Comparison of ENCODE assay signal across 20 cellular contexts in the genomic region with DNA sequence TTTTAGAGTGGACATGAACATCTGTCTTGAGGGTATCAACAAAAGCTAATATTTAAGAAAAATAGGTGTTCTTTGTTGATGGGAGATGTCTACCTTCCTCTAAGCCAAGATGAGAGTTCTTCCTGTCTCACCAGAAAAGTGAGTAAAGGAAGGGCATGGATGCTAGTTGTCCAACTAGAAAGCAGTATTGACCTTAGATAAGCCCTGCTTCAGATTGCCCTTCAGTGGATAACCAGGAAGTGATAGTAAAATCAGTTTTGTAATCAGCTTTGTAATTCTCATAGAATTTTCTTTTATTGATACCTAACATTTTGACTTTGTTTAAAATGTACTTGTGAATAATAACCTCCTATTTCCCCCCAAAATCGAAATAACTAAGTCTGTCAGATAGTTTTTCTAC.
A peak's percentile ranks its signal among the peaks of the same experiment; 100 is the strongest.
DNase-seq lines count a peak whose midpoint lies in the region; ATAC-seq, FAIRE-seq and TF ChIP-seq lines count a peak whose summit lies in the region.
"Had no signal": no experiment of that assay in that cellular context is flagged by ENCODE, and none has a peak within 500 bp of the region (broad histone marks: within the 10 kb centered on the region; RNA-seq: fewer than 3 reads in every experiment).

No MANE protein-coding gene starts in this region.

- DNase-seq in DMS53 (lab: John Stamatoyannopoulos, UW) (peak; percentile 23), DMS53 treated with DMSO at 0.1 percent for 48 hours (lab: John Stamatoyannopoulos, UW; ENCODE audit: unreplicated experiment) (no peak), HFFc6 (no peak), HepG2 (ENCODE audit: low spot score) (no peak), GM12891 (ENCODE audit: insufficient read length, low spot score) (no peak), kidney glomerular epithelial cell (lab: John Stamatoyannopoulos, UW) (no peak)
- DNase-seq: Caco-2; CD4-positive, CD25-positive, alpha-beta regulatory T cell; CD8-positive, alpha-beta T cell; DMS153; DMS79 treated with DMSO at 0.1 percent for 48 hours; GF-D8; GOT3 had no signal

- no peaks in the 10 kb centered on the region for H4K20me1 ChIP-seq in HepG2 (ENCODE audit: insufficient read depth, low read length)
- H4K20me1 ChIP-seq: BLaER1 had no signal

- BruUV-seq in HepG2 (replicated peaks; lab: Mats Ljungman, UMichigan) = no TSS peak

- no peak for TF ChIP-seq RAD21 in HepG2 (CRISPR knock-in tag; IDR thresholded peaks at IDR 0.05)

- 24% methylated on average over 1 of the region's 1 CpG for WGBS in HepG2 (ENCODE audit: low lambda C conversion rate)

- peak overlapping the region; percentile 78; the same call in 1 of the 2 replicates for H3K27ac Mint-ChIP-seq in HFFc6
- H3K27ac Mint-ChIP-seq: B cell; CD4-positive, CD25-positive, alpha-beta regulatory T cell; CD8-positive, alpha-beta T cell had no signal

- no peak overlapping the region for H3K4me3 Mint-ChIP-seq in HFFc6
- H3K4me3 Mint-ChIP-seq: B cell; CD4-positive, CD25-positive, alpha-beta regulatory T cell; CD8-positive, alpha-beta T cell had no signal

- in situ Hi-C loops in HepG2 (cut with HindIII; ENCODE audit: extremely low pct_ligation_motif_present, low pct_unique_long_range_greater_than_20kb) = no loop called here

- H3K4me2 ChIP-seq in HepG2 (ENCODE audit: low read depth, low read length) = peak overlapping the region; percentile 74; the same call in 1 of the 2 replicates
- H3K4me2 ChIP-seq: BLaER1 had no signal

- FAIRE-seq in HepG2 (lab: Jason Lieb, UNC) (no peak), GM12891 (lab: Jason Lieb, UNC) (no peak)
- FAIRE-seq: GM12892, H54 had no signal

- H3K4me1 Mint-ChIP-seq in HFFc6 (ENCODE audit: low read depth) = peaks cover 45% of the 10 kb centered on the region
- H3K4me1 Mint-ChIP-seq: B cell had no signal

- H3K36me3 Mint-ChIP-seq in HFFc6 (ENCODE audit: low read depth) = peaks cover 23% of the 10 kb centered on the region

- H3K9ac ChIP-seq in HepG2 (ENCODE audit: insufficient read depth, low read depth, low read length) = no peak overlapping the region
- H3K9ac ChIP-seq: BLaER1 had no signal

- no peaks in the 10 kb centered on the region for H3K9me3 ChIP-seq in HepG2 (ENCODE audit: low read length)
- H3K9me3 ChIP-seq: BLaER1, Caco-2, HAP-1 had no signal

- H2AFZ ChIP-seq in HepG2 (ENCODE audit: low read length) = no peak overlapping the region

- CTCF ChIA-PET in HepG2 (lab: Yijun Ruan, JAX; ENCODE audit: low intra/inter-chr PET ratio, low total read pairs) = no interaction called here

- intact Hi-C loops in HepG2 (cut with micrococcal nuclease; ENCODE audit: unreplicated experiment) = loop anchor here (5.0 kb wide), 1 partner anchor 75 kb away; no protein-coding TSS in a partner anchor

- ATAC-seq in HepG2 = no peak
- ATAC-seq: CD8-positive, alpha-beta T cell had no signal

- H3K27me3 ChIP-seq in HepG2 (ENCODE audit: control insufficient read depth in 1 of 2, insufficient read depth in 2 of 2, low read length in 2 of 2) = no peaks in the 10 kb centered on the region
- H3K27me3 ChIP-seq: BLaER1 had no signal

- peaks cover 53% of the 10 kb centered on the region for H3K4me1 ChIP-seq in HepG2 (ENCODE audit: insufficient read depth, low read length)
- H3K4me1 ChIP-seq: Caco-2 had no signal

- TF ChIP-seq EP300 in HepG2 (IDR thresholded peaks at IDR 0.05; ENCODE audit: low read depth in 2 of 2, low read length in 2 of 2) (no peak), HepG2 (CRISPR knock-in tag; IDR thresholded peaks at IDR 0.05; ENCODE audit: borderline replicate concordance) (no peak)

- H3K9me3 Mint-ChIP-seq in HFFc6 = no peaks in the 10 kb centered on the region
- H3K9me3 Mint-ChIP-seq: CD4-positive, CD25-positive, alpha-beta regulatory T cell; CD8-positive, alpha-beta T cell had no signal

- H3K27ac ChIP-seq in HepG2 (ENCODE audit: extremely low read length, insufficient read depth, low read length) = peak overlapping the region; percentile 92
- H3K27ac ChIP-seq: 22Rv1, BLaER1, C4-2B had no signal

- H3K27me3 Mint-ChIP-seq in HFFc6 (ENCODE audit: insufficient read depth) = no peaks in the 10 kb centered on the region
- H3K27me3 Mint-ChIP-seq: B cell; CD4-positive, CD25-positive, alpha-beta regulatory T cell had no signal

- no peak overlapping the region for H3K4me3 ChIP-seq in HepG2 (replicated peaks in 1 of 3; ENCODE audit: insufficient read depth in 1 of 3, low read depth in 2 of 3, low read length in 3 of 3)
- H3K4me3 ChIP-seq: BLaER1, HAP-1 had no signal

- TF ChIP-seq POLR2A in HepG2 (IDR thresholded peaks at IDR 0.05; ENCODE audit: insufficient read depth in 1 of 2, low read depth in 2 of 2, low read length in 2 of 2) = no peak
- no peak for TF ChIP-seq POLR2A in GM12891 (IDR thresholded peaks at IDR 0.05; ENCODE audit: low read depth, low read length)

- POLR2A ChIA-PET in HepG2 (lab: Yijun Ruan, JAX) = no interaction called here

- H3K79me2 ChIP-seq in HepG2 (ENCODE audit: insufficient read depth, low read length) = peaks cover 4% of the 10 kb centered on the region

- no peaks in the 10 kb centered on the region for H3K36me3 ChIP-seq in HepG2 (replicated peaks in 1 of 2; ENCODE audit: control insufficient read depth in 1 of 2, insufficient read depth in 2 of 2, low read length in 2 of 2)
- H3K36me3 ChIP-seq: HAP-1 had no signal

- no peak for TF ChIP-seq CTCF in HFFc6 (IDR thresholded peaks at IDR 0.05)
- no peak for TF ChIP-seq CTCF in HepG2 (CRISPR knock-in tag; IDR thresholded peaks at IDR 0.05)

TF ChIP-seq in HepG2, 621 proteins besides CTCF, POLR2A, EP300 and RAD21 (continues in another document):
- TF ChIP-seq ELF3 (CRISPR knock-in tag; IDR thresholded peaks at IDR 0.05) (peak; percentile 67; the same call in 1 of the 2 replicates), ZNF879 (CRISPR knock-in tag; IDR thresholded peaks at IDR 0.05) (no peak), ZNF660 (CRISPR knock-in tag; IDR thresholded peaks at IDR 0.05; ENCODE audit: borderline replicate concordance, low read depth) (no peak), FOXP1 (IDR thresholded peaks at IDR 0.05) (no peak), FOXP1 (CRISPR knock-in tag; IDR thresholded peaks at IDR 0.05) (peak; percentile 2; the same call in 1 of the 2 replicates), BCL6 (CRISPR knock-in tag; IDR thresholded peaks at IDR 0.05) (peak; percentile 86)

TF ChIP-seq in GM12891, 5 proteins besides CTCF, POLR2A, EP300 and RAD21:
- TF ChIP-seq TAF1 (IDR thresholded peaks at IDR 0.05; ENCODE audit: low read depth, low read length) = no peak
- TF ChIP-seq PAX5 (IDR thresholded peaks at IDR 0.05; ENCODE audit: insufficient read depth, low read length, severe bottlenecking) = no peak
- TF ChIP-seq SPI1 (IDR thresholded peaks at IDR 0.05; ENCODE audit: low read depth, low read length) = no peak
- TF ChIP-seq POLR2AphosphoS5 (IDR thresholded peaks at IDR 0.05; ENCODE audit: low read depth, low read length) = no peak
- no peak for TF ChIP-seq POU2F2 (IDR thresholded peaks at IDR 0.05; ENCODE audit: low read depth, low read length)
